In the genomic region with DNA sequence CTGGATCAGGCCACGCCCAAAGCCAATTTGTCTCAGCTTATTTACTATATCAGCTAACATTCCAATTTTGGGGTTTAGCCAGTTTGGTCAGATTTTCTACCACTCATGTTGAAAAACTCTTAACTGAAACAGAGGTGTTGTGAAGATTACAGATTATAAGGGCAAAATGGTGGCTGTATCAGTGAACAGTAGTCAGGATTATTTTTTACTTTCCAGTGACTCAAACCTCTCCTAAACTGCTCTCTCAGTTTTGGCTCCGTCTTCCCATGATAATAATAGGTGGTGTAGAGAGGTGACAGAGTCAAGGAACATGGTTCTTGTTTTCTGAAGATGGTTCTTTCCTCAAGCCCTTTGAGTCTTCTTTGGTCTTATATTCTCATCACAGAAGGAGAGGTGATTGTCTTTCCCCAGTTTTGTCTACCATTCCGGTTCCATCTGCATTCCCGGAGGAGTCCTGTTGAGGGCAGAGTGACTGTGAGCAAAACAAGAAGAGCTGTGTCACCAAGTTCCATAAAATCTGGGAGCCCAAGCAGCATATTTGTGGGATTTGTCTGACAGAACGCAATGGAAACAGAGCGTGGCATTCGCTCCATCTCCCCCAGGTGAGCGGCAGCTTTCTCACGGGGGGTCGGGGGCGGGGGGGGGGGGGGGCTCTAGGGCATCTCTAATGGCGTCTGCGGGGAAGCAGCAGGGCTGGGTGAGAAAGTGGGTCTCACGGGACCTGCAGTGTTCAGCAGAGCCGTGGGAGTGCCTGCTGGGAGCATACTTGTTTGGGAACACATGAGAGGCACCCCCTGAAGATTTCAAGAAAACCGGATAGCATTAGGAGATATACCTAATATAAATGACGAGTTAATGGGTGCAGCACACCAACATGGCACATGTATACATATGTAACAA, we compare ENCODE assay signal across 13 cellular contexts. TPM values are rescaled to one million over a fixed set of nuclear protein-coding genes. Genes with fewer than 3 reads are reported as not detected.
DNase-seq lines count a peak whose midpoint lies in the region; ATAC-seq and TF ChIP-seq lines count a peak whose summit lies in the region.
"Had no signal": no experiment of that assay in that cellular context is flagged by ENCODE, and none has a peak within 500 bp of the region (broad histone marks: within the 10 kb centered on the region; RNA-seq: fewer than 3 reads in every experiment).

No MANE protein-coding gene starts in this region.

- no peak for TF ChIP-seq RAD21 in SK-N-SH (IDR thresholded peaks at IDR 0.05; ENCODE audit: low read length)

- H3K27ac Mint-ChIP-seq in activated T-helper 2 cell treated with anti-CD3 and anti-CD28 coated beads, Interferon-gamma antibody, Interleukin-2, Interleukin-4, amounts not matched to agents 10 μg/mL and 5 μg/mL and 100 μg/mL, durations not matched to agents 14 hours and 24 hours and 36 hours: peak overlapping the region; percentile 35
- no peak overlapping the region for H3K27ac Mint-ChIP-seq in activated T-helper 1 cell treated with anti-CD3 and anti-CD28 coated beads, Interleukin-12 subunit alpha, Interleukin-12 subunit beta, Interleukin-2, Interleukin-4 antibody, amounts not matched to agents 30 ng/mL and 10 ng/mL and 1 ng/mL, durations not matched to agents 14 hours and 24 hours and 36 hours
- H3K27ac Mint-ChIP-seq: nephron progenitor cell had no signal

- no peaks in the 10 kb centered on the region for H3K36me3 Mint-ChIP-seq in activated T-helper 2 cell treated with anti-CD3 and anti-CD28 coated beads, Interferon-gamma antibody, Interleukin-2, Interleukin-4, amounts not matched to agents 10 μg/mL and 5 μg/mL and 100 μg/mL, durations not matched to agents 14 hours and 24 hours and 36 hours (ENCODE audit: low read depth)
- no peaks in the 10 kb centered on the region for H3K36me3 Mint-ChIP-seq in activated T-helper 1 cell treated with anti-CD3 and anti-CD28 coated beads, Interleukin-12 subunit alpha, Interleukin-12 subunit beta, Interleukin-2, Interleukin-4 antibody, amounts not matched to agents 30 ng/mL and 10 ng/mL and 1 ng/mL, durations not matched to agents 14 hours and 24 hours and 36 hours (ENCODE audit: low read depth)

- H3K27me3 ChIP-seq in SK-N-SH (ENCODE audit: insufficient read depth): peaks cover 3% of the 10 kb centered on the region; the same call in 1 of the 2 replicates

- 0 out of 2 replicates have a peak, but pooled peaks have one; percentile 8 for TF ChIP-seq CTCF in SK-N-SH (IDR thresholded peaks at IDR 0.05)

- peaks cover under 1% of the 10 kb centered on the region for H3K9me3 Mint-ChIP-seq in activated T-helper 2 cell treated with anti-CD3 and anti-CD28 coated beads, Interferon-gamma antibody, Interleukin-2, Interleukin-4, amounts not matched to agents 10 μg/mL and 5 μg/mL and 100 μg/mL, durations not matched to agents 14 hours and 24 hours and 36 hours
- H3K9me3 Mint-ChIP-seq in activated T-helper 1 cell treated with anti-CD3 and anti-CD28 coated beads, Interleukin-12 subunit alpha, Interleukin-12 subunit beta, Interleukin-2, Interleukin-4 antibody, amounts not matched to agents 30 ng/mL and 10 ng/mL and 1 ng/mL, durations not matched to agents 14 hours and 24 hours and 36 hours: no peaks in the 10 kb centered on the region
- H3K9me3 Mint-ChIP-seq: central memory CD8-positive, alpha-beta T cell had no signal

- no peak overlapping the region for H3K4me2 ChIP-seq in SK-N-SH

- no peaks in the 10 kb centered on the region for H3K27me3 Mint-ChIP-seq in activated T-helper 2 cell treated with anti-CD3 and anti-CD28 coated beads, Interferon-gamma antibody, Interleukin-2, Interleukin-4, amounts not matched to agents 10 μg/mL and 5 μg/mL and 100 μg/mL, durations not matched to agents 14 hours and 24 hours and 36 hours (ENCODE audit: low read depth)
- no peaks in the 10 kb centered on the region for H3K27me3 Mint-ChIP-seq in activated T-helper 1 cell treated with anti-CD3 and anti-CD28 coated beads, Interleukin-12 subunit alpha, Interleukin-12 subunit beta, Interleukin-2, Interleukin-4 antibody, amounts not matched to agents 30 ng/mL and 10 ng/mL and 1 ng/mL, durations not matched to agents 14 hours and 24 hours and 36 hours (ENCODE audit: insufficient read depth)

- no peaks in the 10 kb centered on the region for H3F3A ChIP-seq in SK-N-SH (replicated peaks; ENCODE audit: insufficient read depth)

- no peak overlapping the region for H3K4me3 ChIP-seq in SK-N-SH (ENCODE audit: low read depth in 2 of 2, low read length in 1 of 2)

- DNase-seq in SK-N-SH (no peak), GM03348 (ENCODE audit: low spot score) (no peak)
- no peak for DNase-seq in activated T-helper 2 cell treated with anti-CD3 and anti-CD28 coated beads, Interferon-gamma antibody, Interleukin-2, Interleukin-4, amounts not matched to agents 10 μg/mL and 5 μg/mL and 100 μg/mL, durations not matched to agents 14 hours and 24 hours and 36 hours (ENCODE audit: low spot score)
- no peak for DNase-seq in stimulated activated naive CD8-positive, alpha-beta T cell treated with anti-CD3 and anti-CD28 coated beads, Interleukin-15, Interleukin-2, amounts not matched to agents 100 U/mL and 50 U/mL, for 24 hours
- no peak for DNase-seq in activated T-helper 1 cell treated with anti-CD3 and anti-CD28 coated beads, Interleukin-12 subunit alpha, Interleukin-12 subunit beta, Interleukin-2, Interleukin-4 antibody, amounts not matched to agents 30 ng/mL and 10 ng/mL and 1 ng/mL, durations not matched to agents 14 hours and 24 hours and 36 hours (ENCODE audit: low spot score)
- DNase-seq: kidney glomerular epithelial cell, NCI-H1417, nephron progenitor cell had no signal

- no peaks in the 10 kb centered on the region for H3K9me3 ChIP-seq in SK-N-SH

- no peak overlapping the region for H3K9ac ChIP-seq in SK-N-SH

- peaks cover 11% of the 10 kb centered on the region for H3K4me1 Mint-ChIP-seq in activated T-helper 2 cell treated with anti-CD3 and anti-CD28 coated beads, Interferon-gamma antibody, Interleukin-2, Interleukin-4, amounts not matched to agents 10 μg/mL and 5 μg/mL and 100 μg/mL, durations not matched to agents 14 hours and 24 hours and 36 hours (ENCODE audit: low read depth)
- no peaks in the 10 kb centered on the region for H3K4me1 Mint-ChIP-seq in activated T-helper 1 cell treated with anti-CD3 and anti-CD28 coated beads, Interleukin-12 subunit alpha, Interleukin-12 subunit beta, Interleukin-2, Interleukin-4 antibody, amounts not matched to agents 30 ng/mL and 10 ng/mL and 1 ng/mL, durations not matched to agents 14 hours and 24 hours and 36 hours (ENCODE audit: low read depth)
- H3K4me1 Mint-ChIP-seq: central memory CD8-positive, alpha-beta T cell; nephron progenitor cell had no signal

- CTCF ChIA-PET in SK-N-SH (lab: Yijun Ruan, JAX): interaction anchor here (1.1 to 2.2 kb wide), 2 partner anchors 8 to 240 kb away, joined by 6 to 13 read pairs; no protein-coding TSS in a partner anchor

- peak overlapping the region; percentile 11 for H3K4me3 Mint-ChIP-seq in activated T-helper 2 cell treated with anti-CD3 and anti-CD28 coated beads, Interferon-gamma antibody, Interleukin-2, Interleukin-4, amounts not matched to agents 10 μg/mL and 5 μg/mL and 100 μg/mL, durations not matched to agents 14 hours and 24 hours and 36 hours (ENCODE audit: low read depth)
- H3K4me3 Mint-ChIP-seq in activated T-helper 1 cell treated with anti-CD3 and anti-CD28 coated beads, Interleukin-12 subunit alpha, Interleukin-12 subunit beta, Interleukin-2, Interleukin-4 antibody, amounts not matched to agents 30 ng/mL and 10 ng/mL and 1 ng/mL, durations not matched to agents 14 hours and 24 hours and 36 hours: no peak overlapping the region
- H3K4me3 Mint-ChIP-seq: central memory CD8-positive, alpha-beta T cell; nephron progenitor cell had no signal

- POLR2A ChIA-PET in SK-N-SH (lab: Yijun Ruan, JAX): no interaction called here

- H3K9me2 ChIP-seq in SK-N-SH: no peaks in the 10 kb centered on the region

- H4K20me1 ChIP-seq in SK-N-SH (ENCODE audit: insufficient read depth): no peaks in the 10 kb centered on the region

- no peaks in the 10 kb centered on the region for H3K4me1 ChIP-seq in SK-N-SH (ENCODE audit: control insufficient read depth in 1 of 2, insufficient read depth in 2 of 2, low read depth in 1 of 2, low read length in 1 of 2)

- 59% methylated on average over 16 of the region's 17 CpGs for WGBS in SK-N-SH (ENCODE audit: low lambda C conversion rate)

- H3K79me2 ChIP-seq in SK-N-SH (ENCODE audit: insufficient read depth): no peaks in the 10 kb centered on the region

- H3K36me3 ChIP-seq in SK-N-SH (replicated peaks in 1 of 2; ENCODE audit: control insufficient read depth in 1 of 2, insufficient read depth in 2 of 2, low read length in 1 of 2): no peaks in the 10 kb centered on the region

- H2AFZ ChIP-seq in SK-N-SH (ENCODE audit: low read depth): no peak overlapping the region

- ATAC-seq in SK-N-SH treated with all-trans-retinoic acid at 6 μM for 48 hours: no peak
- peak; percentile 59 for ATAC-seq in HG02870 (IDR thresholded peaks at IDR 0.05; ENCODE audit: unreplicated experiment)
- peak; percentile 50 for ATAC-seq in stimulated activated naive CD8-positive, alpha-beta T cell treated with anti-CD3 and anti-CD28 coated beads, Interleukin-15, Interleukin-2, amounts not matched to agents 100 U/mL and 50 U/mL, for 24 hours
- ATAC-seq in HG03108 (IDR thresholded peaks at IDR 0.05; ENCODE audit: unreplicated experiment): no peak

- intact Hi-C loops in activated T-helper 2 cell treated with anti-CD3 and anti-CD28 coated beads, Interferon-gamma antibody, Interleukin-2, Interleukin-4, amounts not matched to agents 10 μg/mL and 5 μg/mL and 100 μg/mL, durations not matched to agents 14 hours and 24 hours and 36 hours (cut with micrococcal nuclease): no loop called here
- intact Hi-C loops in activated T-helper 1 cell treated with anti-CD3 and anti-CD28 coated beads, Interleukin-12 subunit alpha, Interleukin-12 subunit beta, Interleukin-2, Interleukin-4 antibody, amounts not matched to agents 30 ng/mL and 10 ng/mL and 1 ng/mL, durations not matched to agents 14 hours and 24 hours and 36 hours (cut with micrococcal nuclease): no loop called here

- no peak for TF ChIP-seq EP300 in SK-N-SH (IDR thresholded peaks at IDR 0.05; ENCODE audit: borderline replicate concordance in 1 of 2, low read depth in 1 of 2, low read length in 1 of 2)

- H3K27ac ChIP-seq in SK-N-SH (ENCODE audit: low read depth in 2 of 2, low read length in 1 of 2): no peak overlapping the region

TF ChIP-seq in SK-N-SH, 30 proteins besides CTCF, POLR2A, EP300 and RAD21 (continues in another document):
- TF ChIP-seq FOSL2 (IDR thresholded peaks at IDR 0.05; ENCODE audit: borderline replicate concordance, low read depth): no peak

TF ChIP-seq in SK-N-SH treated with all-trans-retinoic acid at 6 μM for 48 hours, 23 proteins besides CTCF, POLR2A, EP300 and RAD21 (continues in another document):
- no peak for TF ChIP-seq ZNF565 (CRISPR knock-in tag; conservative IDR thresholded peaks at IDR 0.05; ENCODE audit: low read depth)

RNA-seq across cellular contexts. Expression of a gene that starts 59.1 kb away (rescaled TPM):
- 0.23 and 0.29 TPM in 2 replicates for polyA plus RNA-seq in SK-N-SH (2012; rRNA removed)
- polyA plus RNA-seq in SK-N-SH (2012; cell fraction: cytosol; rRNA removed): 0.15 and 0.21 TPM in 2 replicates
- 0.55 and 1.0 TPM in 2 replicates for polyA plus RNA-seq in SK-N-SH (2012; cell fraction: nucleus; rRNA removed)
- 0.84 and 0.90 TPM in 2 replicates for total RNA-seq in activated T-helper 2 cell treated with anti-CD3 and anti-CD28 coated beads, Interferon-gamma antibody, Interleukin-2, Interleukin-4, amounts not matched to agents 10 μg/mL and 5 μg/mL and 100 μg/mL, durations not matched to agents 14 hours and 24 hours and 36 hours
- total RNA-seq in activated T-helper 1 cell treated with anti-CD3 and anti-CD28 coated beads, Interleukin-12 subunit alpha, Interleukin-12 subunit beta, Interleukin-2, Interleukin-4 antibody, amounts not matched to agents 30 ng/mL and 10 ng/mL and 1 ng/mL, durations not matched to agents 14 hours and 24 hours and 36 hours: 1.1 and 1.6 TPM in 2 replicates
- total RNA-seq: RPMI7951 had no signal

Comparison
In these comparisons a context has a peak if more than half of its experiments do, and no peak if none do; other contexts are left out.
1. ATAC-seq: peak in HG02870 (single experiment) and stimulated activated naive CD8-positive, alpha-beta T cell treated with anti-CD3 and anti-CD28 coated beads, Interleukin-15, Interleukin-2, amounts not matched to agents 100 U/mL and 50 U/mL, for 24 hours (single experiment); none in SK-N-SH treated with all-trans-retinoic acid at 6 μM for 48 hours (single experiment) and HG03108 (single experiment).